In genomic region chr6:109024368-109024767, GRCh38 we compare ENCODE assay signal across 28 cellular contexts.
DNase-seq lines count a peak whose midpoint lies in the region; ATAC-seq and TF ChIP-seq lines count a peak whose summit lies in the region.
"Had no signal": no experiment of that assay in that cellular context is flagged by ENCODE, and none has a peak within 500 bp of the region (broad histone marks: within the 10 kb centered on the region; RNA-seq: fewer than 3 reads in every experiment).

No MANE protein-coding gene starts in this region.

- no peak overlapping the region for H2AFZ ChIP-seq in GM23248
- peak overlapping the region; percentile 21; the same call in 1 of the 2 replicates for H2AFZ ChIP-seq in SK-N-SH (ENCODE audit: low read depth)
- H2AFZ ChIP-seq in fibroblast of lung (ENCODE audit: low read length), result no peak overlapping the region

- H3K36me3 ChIP-seq in GM23248 (ENCODE audit: low read depth) (no peaks in the 10 kb centered on the region), SK-N-SH (replicated peaks in 1 of 2; ENCODE audit: control insufficient read depth in 1 of 2, insufficient read depth in 2 of 2, low read length in 1 of 2) (no peaks in the 10 kb centered on the region), fibroblast of lung (ENCODE audit: control insufficient read depth, insufficient read depth, low read length) (no peaks in the 10 kb centered on the region), psoas muscle (ENCODE audit: insufficient read depth in 1 of 2, low read depth in 1 of 2) (no peaks in the 10 kb centered on the region)
- H3K36me3 ChIP-seq: adrenal gland, BE2C, esophagus squamous epithelium, HAP-1, pancreas, right atrium auricular region, thyroid gland, WERI-Rb-1 had no signal

- TF ChIP-seq CTCF in SK-N-SH (IDR thresholded peaks at IDR 0.05) (no peak), fibroblast of lung (conservative IDR thresholded peaks at IDR 0.05 in 1 of 2, IDR thresholded peaks at IDR 0.05 in 1 of 2; ENCODE audit: low read depth in 1 of 2, low read length in 2 of 2) (no peak), psoas muscle (IDR thresholded peaks at IDR 0.05) (no peak)

- H3K27me3 ChIP-seq in GM23248 (replicated peaks; ENCODE audit: insufficient read depth) (no peaks in the 10 kb centered on the region), SK-N-SH (ENCODE audit: insufficient read depth) (no peaks in the 10 kb centered on the region), fibroblast of lung (ENCODE audit: control insufficient read depth, insufficient read depth, low read length) (no peaks in the 10 kb centered on the region), psoas muscle (ENCODE audit: insufficient read depth in 3 of 3, low read length in 2 of 3) (no peaks in the 10 kb centered on the region)
- H3K27me3 ChIP-seq: adrenal gland, BE2C, body of pancreas, dorsolateral prefrontal cortex, esophagus squamous epithelium, pancreas, right atrium auricular region, thyroid gland had no signal

- no peak overlapping the region for H3K27ac ChIP-seq in GM23248
- H3K27ac ChIP-seq in SK-N-SH (ENCODE audit: low read depth in 2 of 2, low read length in 1 of 2), result 0 out of 4 replicates have a peak overlapping the region, but pooled peaks of 1 of the 2 experiments have one; percentile 4
- H3K27ac ChIP-seq in fibroblast of lung (ENCODE audit: insufficient read depth, low read length), result no peak overlapping the region
- H3K27ac ChIP-seq in psoas muscle, result peak overlapping the region; percentile 77
- H3K27ac ChIP-seq: adrenal gland, body of pancreas, esophagus squamous epithelium, KMS-11, pancreas, right atrium auricular region, thyroid gland, WERI-Rb-1 had no signal

- peaks cover 8% of the 10 kb centered on the region; the same call in 1 of the 2 replicates for H3K4me1 ChIP-seq in GM23248 (ENCODE audit: insufficient read depth)
- H3K4me1 ChIP-seq in SK-N-SH (ENCODE audit: control insufficient read depth in 1 of 2, insufficient read depth in 2 of 2, low read depth in 1 of 2, low read length in 1 of 2), result peaks cover 0 to 7% of the 10 kb centered on the region in 2 experiments; a peak in 1 of 4 replicates
- H3K4me1 ChIP-seq in fibroblast of lung (ENCODE audit: control insufficient read depth, extremely low read depth, insufficient read depth, low read length), result no peaks in the 10 kb centered on the region
- peaks cover 57% of the 10 kb centered on the region for H3K4me1 ChIP-seq in psoas muscle
- H3K4me1 ChIP-seq: HAP-1, pancreas had no signal

- H3K4me3 ChIP-seq in GM23248, result no peak overlapping the region
- no peak overlapping the region for H3K4me3 ChIP-seq in SK-N-SH (ENCODE audit: low read depth in 2 of 2, low read length in 1 of 2)
- no peak overlapping the region for H3K4me3 ChIP-seq in fibroblast of lung (replicated peaks in 1 of 4; ENCODE audit: control extremely low read depth in 1 of 4, insufficient read depth in 1 of 4, low read depth in 3 of 4, low read length in 4 of 4)
- H3K4me3 ChIP-seq in psoas muscle, result peak overlapping the region; percentile 1
- H3K4me3 ChIP-seq: adrenal gland, body of pancreas, dorsolateral prefrontal cortex, esophagus squamous epithelium, HAP-1, pancreas, right atrium auricular region, thyroid gland had no signal

- POLR2A ChIA-PET in SK-N-SH (lab: Yijun Ruan, JAX), result no interaction called here

- H3K4me2 ChIP-seq in GM23248 (ENCODE audit: unreplicated experiment) (no peak overlapping the region), SK-N-SH (peak overlapping the region; percentile 19; the same call in 1 of the 2 replicates), fibroblast of lung (ENCODE audit: extremely low read depth, insufficient read depth, low read length) (no peak overlapping the region)
- H3K4me2 ChIP-seq: KMS-11 had no signal

- H4K20me1 ChIP-seq in GM23248 (ENCODE audit: insufficient read depth) (no peaks in the 10 kb centered on the region), SK-N-SH (ENCODE audit: insufficient read depth) (no peaks in the 10 kb centered on the region), fibroblast of lung (ENCODE audit: control insufficient read depth, extremely low read depth, insufficient read depth, low read length) (no peaks in the 10 kb centered on the region)

- H3K9me2 ChIP-seq in GM23248 (ENCODE audit: insufficient read depth) (no peaks in the 10 kb centered on the region), SK-N-SH (no peaks in the 10 kb centered on the region)

- intact Hi-C loops in psoas muscle (cut with DNase I), result no loop called here

- CTCF ChIA-PET in SK-N-SH (lab: Yijun Ruan, JAX), result no interaction called here

- H3K9ac ChIP-seq in GM23248 (no peak overlapping the region), SK-N-SH (no peak overlapping the region), fibroblast of lung (ENCODE audit: insufficient read depth, low read length) (no peak overlapping the region)
- H3K9ac ChIP-seq: KMS-11 had no signal

- 72 to 84% methylated on average over 2 of the region's 2 CpGs for WGBS in GM23248 (ENCODE audit: low coverage in 1 of 2, low lambda C conversion rate in 2 of 2, missing lambda C conversion rate in 2 of 2), 2 experiments
- 53% methylated on average over 2 of the region's 2 CpGs for WGBS in SK-N-SH (ENCODE audit: low lambda C conversion rate)
- WGBS in psoas muscle, 3 donors, result 62 to 85% (median 66%) methylated on average over 2 of the region's 2 CpGs

- TF ChIP-seq EP300 in SK-N-SH (IDR thresholded peaks at IDR 0.05; ENCODE audit: borderline replicate concordance in 1 of 2, low read depth in 1 of 2, low read length in 1 of 2), result no peak

- H3K79me2 ChIP-seq in GM23248 (ENCODE audit: insufficient read depth) (no peaks in the 10 kb centered on the region), SK-N-SH (ENCODE audit: insufficient read depth) (no peaks in the 10 kb centered on the region), fibroblast of lung (ENCODE audit: control insufficient read depth, insufficient read depth, low read length) (no peaks in the 10 kb centered on the region)

- ATAC-seq in psoas muscle, result peak in 1 of 4 donors; percentile 30
- ATAC-seq in HG03565 (IDR thresholded peaks at IDR 0.05; ENCODE audit: unreplicated experiment), result no peak
- no peak for ATAC-seq in GM18861 (IDR thresholded peaks at IDR 0.05; ENCODE audit: unreplicated experiment)
- ATAC-seq: body of pancreas; pancreas; stimulated activated naive CD8-positive, alpha-beta T cell treated with anti-CD3 and anti-CD28 coated beads, Interleukin-15, amount 100 ng/mL, for 72 hours had no signal

- H3K9me3 ChIP-seq in GM23248 (ENCODE audit: low read depth) (no peaks in the 10 kb centered on the region), SK-N-SH (no peaks in the 10 kb centered on the region), fibroblast of lung (ENCODE audit: control insufficient read depth, insufficient read depth, low read depth, low read length) (no peaks in the 10 kb centered on the region), psoas muscle (no peaks in the 10 kb centered on the region)
- H3K9me3 ChIP-seq: adrenal gland, BE2C, esophagus squamous epithelium, HAP-1, pancreas, right atrium auricular region, thyroid gland had no signal

- in situ Hi-C loops in GM23248 (cut with MboI), result no loop called here

- TF ChIP-seq RAD21 in SK-N-SH (IDR thresholded peaks at IDR 0.05; ENCODE audit: low read length), result no peak

- DNase-seq in GM23248, result peak; percentile 40
- DNase-seq in SK-N-SH, result no peak
- DNase-seq in fibroblast of lung (ENCODE audit: low read depth in 2 of 2), result peak; percentile 8 to 31
- DNase-seq in psoas muscle, result no peak
- DNase-seq in NCI-H526 treated with DMSO at 0.1 percent for 48 hours (lab: John Stamatoyannopoulos, UW), result no peak
- DNase-seq: ACHN; activated CD4-positive, alpha-beta T cell treated with anti-CD3 and anti-CD28 coated beads, Interleukin-2, amount 10 ng/mL, durations not matched to agents 24 days and 14 days; activated T-cell treated with anti-CD3 and anti-CD28 coated beads, Interleukin-2, amount 50 U/mL, for 24 hours; adrenal gland; body of pancreas; CD8-positive, alpha-beta memory T cell; dorsolateral prefrontal cortex; esophagus squamous epithelium; mammary epithelial cell; NCI-H146; NCI-H774; pancreas; stimulated activated CD4-positive, alpha-beta T cell treated with anti-CD3 and anti-CD28 coated beads, Interleukin-12 subunit alpha, Interleukin-12 subunit beta, amount 100 ng/mL, for 4 hours; stimulated activated CD4-positive, alpha-beta T cell treated with anti-CD3 and anti-CD28 coated beads, Interleukin-2, amount 100 ng/mL, for 48 hours; stimulated activated naive CD8-positive, alpha-beta T cell treated with anti-CD3 and anti-CD28 coated beads, Interleukin-15, amount 100 ng/mL, for 72 hours; thyroid gland; WERI-Rb-1 had no signal

- H3F3A ChIP-seq in GM23248 (ENCODE audit: insufficient read depth), result no peaks in the 10 kb centered on the region
- peaks cover 4% of the 10 kb centered on the region for H3F3A ChIP-seq in SK-N-SH (replicated peaks; ENCODE audit: insufficient read depth)

TF ChIP-seq in SK-N-SH, 30 proteins besides CTCF, POLR2A, EP300 and RAD21:
- TF ChIP-seq CHD2 (IDR thresholded peaks at IDR 0.05; ENCODE audit: low read length, partially characterized antibody) (no peak), FOSL2 (IDR thresholded peaks at IDR 0.05; ENCODE audit: borderline replicate concordance, low read depth) (peak; percentile 47; the same call in 1 of the 2 replicates)
TF ChIP-seq in SK-N-SH: peak in this region for 1.

Comparison
In these comparisons a context has a peak if more than half of its experiments do, and no peak if none do; other contexts are left out.
1. DNase-seq: peak in GM23248 (single experiment) and fibroblast of lung (2 of 2); none in SK-N-SH (single experiment), psoas muscle (0 of 2) and NCI-H526 treated with DMSO at 0.1 percent for 48 hours (single experiment).